ENCODE assay signal across 8 cellular contexts in the genomic region with DNA sequence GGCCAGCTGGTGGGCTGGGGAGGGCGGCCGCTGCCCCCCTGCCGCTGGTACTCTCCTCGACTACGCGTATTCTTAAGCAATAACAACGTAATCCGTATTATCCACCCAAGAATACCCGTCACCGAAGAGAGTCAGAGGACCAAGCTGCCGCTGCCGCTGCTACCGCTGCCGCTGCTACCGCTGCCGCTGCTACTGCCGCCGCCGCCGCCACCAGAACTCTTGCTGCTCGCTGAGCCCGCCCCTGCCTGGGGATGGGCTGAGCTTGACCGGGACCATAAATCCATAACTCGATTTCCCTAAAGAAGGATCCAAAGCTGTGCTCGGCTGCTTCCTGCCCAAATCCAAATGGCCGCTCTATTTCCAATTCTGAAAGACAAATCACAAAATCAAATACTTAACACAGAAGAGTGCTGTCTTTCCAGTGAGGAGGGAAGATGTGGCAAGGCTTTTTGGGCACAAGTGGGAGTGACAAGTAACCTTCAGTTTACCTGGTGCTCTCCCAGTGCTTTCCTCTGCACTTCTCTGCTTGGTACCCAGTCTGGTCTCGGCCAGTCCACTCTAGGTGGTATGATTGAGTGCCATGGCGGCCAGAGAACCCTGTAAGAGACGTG.
A peak's percentile ranks its signal among the peaks of the same experiment; 100 is the strongest.
DNase-seq lines count a peak whose midpoint lies in the region; ATAC-seq and TF ChIP-seq lines count a peak whose summit lies in the region.

No MANE protein-coding gene starts in this region.

- TF ChIP-seq CTCF in epithelial cell of esophagus (IDR thresholded peaks at IDR 0.05; ENCODE audit: insufficient read depth, low read depth, low read length, missing control alignments) = no peak
- no peak for TF ChIP-seq CTCF in neural crest cell (conservative IDR thresholded peaks at IDR 0.05)

- 3 to 4% methylated on average over 28 to 29 of the region's 29 CpGs for WGBS in aorta, 2 donors

- peak overlapping the region; percentile 48 for H3K4me3 ChIP-seq in epithelial cell of esophagus (ENCODE audit: low read length)
- no peak overlapping the region for H3K4me3 ChIP-seq in aorta (ENCODE audit: low read length in 2 of 2)

- H3K4me1 ChIP-seq in aorta (ENCODE audit: control insufficient read depth in 1 of 2, insufficient read depth in 2 of 2, low read length in 2 of 2) = no peaks in the 10 kb centered on the region

- H3K36me3 Mint-ChIP-seq in T-helper 17 cell (ENCODE audit: low read depth) (peaks cover 6% of the 10 kb centered on the region), neural crest cell (ENCODE audit: low read depth) (no peaks in the 10 kb centered on the region)

- ATAC-seq in T-helper 17 cell (no peak), GM19324 (IDR thresholded peaks at IDR 0.05; ENCODE audit: low FRiP score, unreplicated experiment) (no peak), aorta (ENCODE audit: low FRiP score) (no peak)

- H3K4me1 Mint-ChIP-seq in T-helper 17 cell = peaks cover 17% of the 10 kb centered on the region
- peaks cover 17% of the 10 kb centered on the region for H3K4me1 Mint-ChIP-seq in neural crest cell

- intact Hi-C loops in aorta (cut with DNase I) = no loop called here

- H3K27me3 Mint-ChIP-seq in T-helper 17 cell (peaks cover 77% of the 10 kb centered on the region), neural crest cell (ENCODE audit: low read depth) (peaks cover 84% of the 10 kb centered on the region)

- no peak overlapping the region for H3K27ac ChIP-seq in aorta (ENCODE audit: low read depth in 1 of 2, low read length in 2 of 2)

- H3K36me3 ChIP-seq in aorta (ENCODE audit: control insufficient read depth in 1 of 2, insufficient read depth in 2 of 2, low read length in 1 of 2) = no peaks in the 10 kb centered on the region

- DNase-seq in NCI-H2081 (lab: John Stamatoyannopoulos, UW) (peak; percentile 19 to 46), NCI-H2081 treated with DMSO at 0.1 percent for 48 hours (lab: John Stamatoyannopoulos, UW) (no peak), T-helper 17 cell (no peak), epithelial cell of esophagus (ENCODE audit: low read depth) (peak; percentile 37), neural crest cell (ENCODE audit: low read depth, low spot score) (no peak), aorta (no peak)
- no peak for DNase-seq in stimulated activated CD4-positive, alpha-beta T cell treated with anti-CD3 and anti-CD28 coated beads, Interleukin-4, amount 100 ng/mL, for 24 hours

- peaks cover 0 to 2% of the 10 kb centered on the region in 2 donors for H3K27me3 ChIP-seq in aorta (ENCODE audit: control insufficient read depth in 1 of 2, insufficient read depth in 2 of 2, low read length in 1 of 2)

- peak overlapping the region; percentile 87 for H3K4me3 Mint-ChIP-seq in T-helper 17 cell
- H3K4me3 Mint-ChIP-seq in neural crest cell = peak overlapping the region; percentile 82

- H3K27ac Mint-ChIP-seq in T-helper 17 cell (no peak overlapping the region), neural crest cell (ENCODE audit: unreplicated experiment) (no peak overlapping the region)

- H3K9me3 Mint-ChIP-seq in neural crest cell = no peaks in the 10 kb centered on the region

- H3K9me3 ChIP-seq in T-helper 17 cell (ENCODE audit: control insufficient read depth, low read length, poor library complexity, severe bottlenecking) (peaks cover 2% of the 10 kb centered on the region), aorta (ENCODE audit: control insufficient read depth, low read length) (peaks cover 2% of the 10 kb centered on the region)

Comparison
In these comparisons a context has a peak if more than half of its experiments do, and no peak if none do; other contexts are left out.
1. DNase-seq: peak in NCI-H2081 (2 of 2) and epithelial cell of esophagus (single experiment); none in NCI-H2081 treated with DMSO at 0.1 percent for 48 hours (single experiment), T-helper 17 cell (0 of 3), neural crest cell (single experiment), aorta (0 of 2) and stimulated activated CD4-positive, alpha-beta T cell treated with anti-CD3 and anti-CD28 coated beads, Interleukin-4, amount 100 ng/mL, for 24 hours (single experiment).